ENCODE assay signal across 8 cellular contexts in the genomic region with DNA sequence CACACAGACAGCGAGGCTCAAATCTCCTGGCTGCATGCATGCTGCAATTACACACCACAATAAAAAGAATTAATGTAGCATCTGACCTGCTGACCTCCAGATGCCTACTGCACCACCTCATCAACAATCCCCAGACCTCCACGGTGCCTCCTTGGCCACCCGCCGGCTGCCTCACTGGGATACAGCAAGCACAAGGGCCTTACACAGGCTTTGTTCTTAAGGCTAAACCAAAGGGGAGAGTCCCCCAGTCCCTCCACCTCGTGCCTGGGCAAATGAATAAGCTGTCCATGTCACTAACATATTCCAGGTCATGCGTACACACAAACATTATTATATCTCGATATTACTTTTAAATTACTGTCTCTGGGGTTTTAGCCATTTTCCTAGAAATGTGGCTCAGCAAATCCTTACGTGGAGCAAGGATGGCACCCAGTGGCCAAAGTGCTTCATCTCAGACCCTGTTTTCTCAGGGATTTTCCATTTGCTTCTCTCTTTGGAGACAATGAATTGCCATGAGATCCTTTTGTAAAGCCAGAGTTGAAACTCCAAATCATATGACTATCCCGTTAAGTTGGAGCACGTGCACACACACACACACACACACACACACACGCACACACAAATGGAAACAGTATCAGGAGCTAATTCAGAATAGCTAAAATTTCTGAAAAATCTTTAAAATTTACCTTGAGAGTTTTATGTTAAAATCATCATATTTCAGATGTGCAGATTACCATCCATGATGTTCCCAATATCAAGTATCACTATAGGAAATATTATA.
A peak's percentile ranks its signal among the peaks of the same experiment; 100 is the strongest.
DNase-seq lines count a peak whose midpoint lies in the region; ATAC-seq and TF ChIP-seq lines count a peak whose summit lies in the region.

No MANE protein-coding gene starts in this region.

- no peaks in the 10 kb centered on the region for H3K9me3 Mint-ChIP-seq in naive thymus-derived CD8-positive, alpha-beta T cell

- peaks cover 13 to 43% (median 16%) of the 10 kb centered on the region in 5 donors for H3K27me3 Mint-ChIP-seq in naive thymus-derived CD8-positive, alpha-beta T cell

- no peak overlapping the region for H3K4me3 ChIP-seq in tibial artery

- no peak overlapping the region for H3K27ac ChIP-seq in tibial artery

- H3K27ac Mint-ChIP-seq in naive thymus-derived CD8-positive, alpha-beta T cell, result no peak overlapping the region

- no peaks in the 10 kb centered on the region for H3K27me3 ChIP-seq in tibial artery

- POLR2A ChIA-PET in naive thymus-derived CD8-positive, alpha-beta T cell (lab: Charles Lee), result no interaction called here

- H3K4me1 ChIP-seq in tibial artery, result peaks cover 0 to 5% (median 0%) of the 10 kb centered on the region in 4 donors

- no peak overlapping the region for H3K4me3 Mint-ChIP-seq in naive thymus-derived CD8-positive, alpha-beta T cell

- peak; percentile 10 to 23 for TF ChIP-seq CTCF in tibial artery (IDR thresholded peaks at IDR 0.05)

- H3K4me1 Mint-ChIP-seq in naive thymus-derived CD8-positive, alpha-beta T cell, result peaks cover 3 to 8% (median 6%) of the 10 kb centered on the region in 4 donors

- no peaks in the 10 kb centered on the region for H3K9me3 ChIP-seq in tibial artery

- H3K36me3 ChIP-seq in tibial artery, result no peaks in the 10 kb centered on the region

- ATAC-seq in HG03045 (IDR thresholded peaks at IDR 0.05; ENCODE audit: unreplicated experiment), result no peak
- no peak for ATAC-seq in naive thymus-derived CD8-positive, alpha-beta T cell

- no peaks in the 10 kb centered on the region for H3K36me3 Mint-ChIP-seq in naive thymus-derived CD8-positive, alpha-beta T cell

- DNase-seq in DMS53 (lab: John Stamatoyannopoulos, UW) (peak; percentile 57), NAMALWA (ENCODE audit: low spot score) (peak; percentile 25), amniotic epithelial cell (ENCODE audit: low read depth) (peak; percentile 78), iPS-NIHi7 (ENCODE audit: extremely low spot score) (peak; percentile 55), tibial artery (no peak), T-helper 1 cell (no peak)
- DNase-seq in naive thymus-derived CD8-positive, alpha-beta T cell, result no peak

- intact Hi-C loops in tibial artery (cut with DNase I; ENCODE audit: low total_unique reads), result no loop called here

Comparison
In these comparisons a context has a peak if more than half of its experiments do, and no peak if none do; other contexts are left out.
1. DNase-seq: peak in DMS53 (single experiment), NAMALWA (single experiment), amniotic epithelial cell (single experiment) and iPS-NIHi7 (single experiment); none in tibial artery (0 of 2), naive thymus-derived CD8-positive, alpha-beta T cell (0 of 10) and T-helper 1 cell (0 of 5).